In genomic region chr7:138981332-138982203, GRCh38 we compare ENCODE assay signal across 8 cellular contexts.
A peak's percentile ranks its signal among the peaks of the same experiment; 100 is the strongest.
DNase-seq lines count a peak whose midpoint lies in the region; ATAC-seq and TF ChIP-seq lines count a peak whose summit lies in the region.

TSS of gene KIAA1549 (minus strand) at chr7:138981389. CDS start at chr7:138981269, 120 bp downstream.

- H3K36me3 ChIP-seq in muscle layer of colon (ENCODE audit: insufficient read depth, low read length): no peaks in the 10 kb centered on the region

- TF ChIP-seq POLR2A in erythroblast (IDR thresholded peaks at IDR 0.05; ENCODE audit: low read length): no peak

- peak within 1 kb of the TSS; percentile 52 to 73 for H3K4me3 ChIP-seq in muscle layer of colon (ENCODE audit: low read depth in 1 of 2, low read length in 2 of 2)

- peaks cover 7% of the 10 kb centered on the region for H3K4me1 ChIP-seq in muscle layer of colon (ENCODE audit: insufficient read depth, low read length)

- peak within 1 kb of the TSS; percentile 39 for H3K9ac ChIP-seq in muscle layer of colon (ENCODE audit: low read length)

- DNase-seq in AG20443 (ENCODE audit: low spot score): peak; percentile 96
- peak; percentile 69 for DNase-seq in NCI-H526 treated with DMSO at 0.1 percent for 48 hours (lab: John Stamatoyannopoulos, UW)
- peak; percentile 81 for DNase-seq in activated CD8-positive, alpha-beta memory T cell treated with anti-CD3 and anti-CD28 coated beads, Interleukin-2, amount 50 U/mL, for 48 hours
- peak; percentile 77 to 83 for DNase-seq in erythroblast (lab: John Stamatoyannopoulos, UW)

- H3K27ac ChIP-seq in muscle layer of colon (ENCODE audit: low read depth, low read length): no peak within 1 kb of the TSS

- H3K4me1 Mint-ChIP-seq in stimulated activated naive CD8-positive, alpha-beta T cell treated with anti-CD3 and anti-CD28 coated beads, Interleukin-15, Interleukin-2, amounts not matched to agents 100 ng/mL and 50 ng/mL, for 24 hours (ENCODE audit: low read depth): peaks cover 14% of the 10 kb centered on the region

- no peaks in the 10 kb centered on the region for H3K27me3 ChIP-seq in muscle layer of colon (ENCODE audit: control insufficient read depth in 1 of 2, insufficient read depth in 2 of 2, low read length in 2 of 2)

- peak; percentile 92 for ATAC-seq in GM18867 (IDR thresholded peaks at IDR 0.05; ENCODE audit: unreplicated experiment)
- ATAC-seq in HG03103 (IDR thresholded peaks at IDR 0.05; ENCODE audit: low read depth, unreplicated experiment): peak; percentile 79

- H3K9me3 Mint-ChIP-seq in stimulated activated naive CD8-positive, alpha-beta T cell treated with anti-CD3 and anti-CD28 coated beads, Interleukin-15, Interleukin-2, amounts not matched to agents 100 ng/mL and 50 ng/mL, for 24 hours: no peaks in the 10 kb centered on the region

- no peaks in the 10 kb centered on the region for H3K9me3 ChIP-seq in muscle layer of colon (ENCODE audit: low read length)

- H3K36me3 Mint-ChIP-seq in stimulated activated naive CD8-positive, alpha-beta T cell treated with anti-CD3 and anti-CD28 coated beads, Interleukin-15, Interleukin-2, amounts not matched to agents 100 ng/mL and 50 ng/mL, for 24 hours (ENCODE audit: low read depth): no peaks in the 10 kb centered on the region

- H3K27me3 Mint-ChIP-seq in stimulated activated naive CD8-positive, alpha-beta T cell treated with anti-CD3 and anti-CD28 coated beads, Interleukin-15, Interleukin-2, amounts not matched to agents 100 ng/mL and 50 ng/mL, for 24 hours: peaks cover 43% of the 10 kb centered on the region

- H3K4me3 Mint-ChIP-seq in stimulated activated naive CD8-positive, alpha-beta T cell treated with anti-CD3 and anti-CD28 coated beads, Interleukin-15, Interleukin-2, amounts not matched to agents 100 ng/mL and 50 ng/mL, for 24 hours: peak within 1 kb of the TSS; percentile 84

- peak within 1 kb of the TSS; percentile 75 for H3K27ac Mint-ChIP-seq in stimulated activated naive CD8-positive, alpha-beta T cell treated with anti-CD3 and anti-CD28 coated beads, Interleukin-15, Interleukin-2, amounts not matched to agents 100 ng/mL and 50 ng/mL, for 24 hours
